In genomic region chr9:126722252-126722921, GRCh38 we compare ENCODE assay signal across 8 cellular contexts.
DNase-seq lines count a peak whose midpoint lies in the region; ATAC-seq and TF ChIP-seq lines count a peak whose summit lies in the region.

No MANE protein-coding gene starts in this region.

- H3K36me3 Mint-ChIP-seq in activated T-helper 1 cell treated with anti-CD3 and anti-CD28 coated beads, Interleukin-12 subunit alpha, Interleukin-12 subunit beta, Interleukin-2, Interleukin-4 antibody, amounts not matched to agents 30 ng/mL and 10 ng/mL and 1 ng/mL, durations not matched to agents 14 hours and 24 hours and 36 hours (ENCODE audit: low read depth), result no peaks in the 10 kb centered on the region

- TF ChIP-seq CTCF in PC-9 (conservative IDR thresholded peaks at IDR 0.05) (no peak), fibroblast of the aortic adventitia (IDR thresholded peaks at IDR 0.05; ENCODE audit: insufficient read depth, low read length) (no peak), osteoblast (IDR thresholded peaks at IDR 0.05; ENCODE audit: extremely low read depth, low read depth, low read length) (no peak)

- under 1% methylated on average over 45 of the region's 45 CpGs for WGBS in thymus

- no peaks in the 10 kb centered on the region for H3K9me2 ChIP-seq in PC-9 (ENCODE audit: insufficient read depth)

- peak; percentile 65 for ATAC-seq in HG03439 (IDR thresholded peaks at IDR 0.05; ENCODE audit: unreplicated experiment)

- peak; percentile 60 for TF ChIP-seq POLR2A in GM19099 (IDR thresholded peaks at IDR 0.05; ENCODE audit: extremely low read depth, insufficient read length, low read depth)

- H3K4me1 Mint-ChIP-seq in activated T-helper 1 cell treated with anti-CD3 and anti-CD28 coated beads, Interleukin-12 subunit alpha, Interleukin-12 subunit beta, Interleukin-2, Interleukin-4 antibody, amounts not matched to agents 30 ng/mL and 10 ng/mL and 1 ng/mL, durations not matched to agents 14 hours and 24 hours and 36 hours (ENCODE audit: low read depth), result peaks cover 35% of the 10 kb centered on the region

- H3K36me3 ChIP-seq in PC-9 (ENCODE audit: low read depth) (no peaks in the 10 kb centered on the region), osteoblast (ENCODE audit: insufficient read depth, low read length) (no peaks in the 10 kb centered on the region), thymus (ENCODE audit: control insufficient read depth, insufficient read depth) (no peaks in the 10 kb centered on the region)

- peak overlapping the region; percentile 67 for H3K4me3 Mint-ChIP-seq in activated T-helper 1 cell treated with anti-CD3 and anti-CD28 coated beads, Interleukin-12 subunit alpha, Interleukin-12 subunit beta, Interleukin-2, Interleukin-4 antibody, amounts not matched to agents 30 ng/mL and 10 ng/mL and 1 ng/mL, durations not matched to agents 14 hours and 24 hours and 36 hours

- POLR2A ChIA-PET in PC-9 (lab: Charles Lee; ENCODE audit: unreplicated experiment), result no interaction called here

- peak; percentile 31 to 32 for DNase-seq in AML-193 (lab: John Stamatoyannopoulos, UW)
- DNase-seq in PC-9, result peak; percentile 80 to 85
- DNase-seq in activated T-helper 1 cell treated with anti-CD3 and anti-CD28 coated beads, Interleukin-12 subunit alpha, Interleukin-12 subunit beta, Interleukin-2, Interleukin-4 antibody, amounts not matched to agents 30 ng/mL and 10 ng/mL and 1 ng/mL, durations not matched to agents 14 hours and 24 hours and 36 hours (ENCODE audit: low spot score), result peak; percentile 80
- no peak for DNase-seq in fibroblast of the aortic adventitia (ENCODE audit: low read depth)
- DNase-seq in osteoblast (ENCODE audit: insufficient read length, low spot score, missing footprints), result peak; percentile 86

- H3K27me3 Mint-ChIP-seq in activated T-helper 1 cell treated with anti-CD3 and anti-CD28 coated beads, Interleukin-12 subunit alpha, Interleukin-12 subunit beta, Interleukin-2, Interleukin-4 antibody, amounts not matched to agents 30 ng/mL and 10 ng/mL and 1 ng/mL, durations not matched to agents 14 hours and 24 hours and 36 hours (ENCODE audit: insufficient read depth), result peaks cover 10% of the 10 kb centered on the region

- H3K27ac ChIP-seq in PC-9 (no peak overlapping the region), osteoblast (ENCODE audit: low read depth, low read length) (no peak overlapping the region), thymus (ENCODE audit: low read depth) (peak overlapping the region; percentile 95)

- H3K79me2 ChIP-seq in PC-9 (ENCODE audit: low read depth) (no peaks in the 10 kb centered on the region), osteoblast (ENCODE audit: insufficient read depth, low read length) (no peaks in the 10 kb centered on the region)

- intact Hi-C loops in PC-9 (cut with micrococcal nuclease; ENCODE audit: unreplicated experiment), result no loop called here
- intact Hi-C loops in activated T-helper 1 cell treated with anti-CD3 and anti-CD28 coated beads, Interleukin-12 subunit alpha, Interleukin-12 subunit beta, Interleukin-2, Interleukin-4 antibody, amounts not matched to agents 30 ng/mL and 10 ng/mL and 1 ng/mL, durations not matched to agents 14 hours and 24 hours and 36 hours (cut with micrococcal nuclease), result loop anchor here (1.0 to 2.0 kb wide), 4 partner anchors 17 to 502 kb away; partner anchors contain the start of gene ZBTB34

- H3K4me2 ChIP-seq in PC-9 (peak overlapping the region; percentile 85), osteoblast (ENCODE audit: insufficient read depth, low read length) (peak overlapping the region; percentile 27)

- H3K4me3 ChIP-seq in PC-9, result peak overlapping the region; percentile 89
- peak overlapping the region; percentile 53 for H3K4me3 ChIP-seq in fibroblast of the aortic adventitia (ENCODE audit: low read depth, low read length)
- H3K4me3 ChIP-seq in osteoblast (ENCODE audit: insufficient read depth, low read length), result peak overlapping the region; percentile 64
- peak overlapping the region; percentile 88 for H3K4me3 ChIP-seq in thymus (ENCODE audit: low read length)

- H4K20me1 ChIP-seq in PC-9 (ENCODE audit: insufficient read depth), result no peaks in the 10 kb centered on the region
- no peaks in the 10 kb centered on the region for H4K20me1 ChIP-seq in osteoblast (ENCODE audit: insufficient read depth, low read length)

- BruUV-seq in PC-9 (replicated peaks; lab: Mats Ljungman, UMichigan), result no TSS peak

- H3K9me3 ChIP-seq in PC-9 (ENCODE audit: insufficient read depth, low read depth), result no peaks in the 10 kb centered on the region
- H3K9me3 ChIP-seq in osteoblast (ENCODE audit: low read depth, low read length), result no peaks in the 10 kb centered on the region
- H3K9me3 ChIP-seq in thymus (ENCODE audit: control insufficient read depth), result no peaks in the 10 kb centered on the region

- peaks cover 12% of the 10 kb centered on the region; the same call in 1 of the 2 replicates for H3F3A ChIP-seq in PC-9 (ENCODE audit: insufficient read depth, low read depth)

- peak overlapping the region; percentile 74 for H3K27ac Mint-ChIP-seq in activated T-helper 1 cell treated with anti-CD3 and anti-CD28 coated beads, Interleukin-12 subunit alpha, Interleukin-12 subunit beta, Interleukin-2, Interleukin-4 antibody, amounts not matched to agents 30 ng/mL and 10 ng/mL and 1 ng/mL, durations not matched to agents 14 hours and 24 hours and 36 hours

- CTCF ChIA-PET in PC-9 (lab: Charles Lee), result no interaction called here

- H3K27me3 ChIP-seq in PC-9 (ENCODE audit: insufficient read depth, low read depth), result no peaks in the 10 kb centered on the region
- peaks cover 32% of the 10 kb centered on the region for H3K27me3 ChIP-seq in osteoblast (ENCODE audit: insufficient read depth, low read length)
- no peaks in the 10 kb centered on the region for H3K27me3 ChIP-seq in thymus (ENCODE audit: control insufficient read depth, insufficient read depth)

- H2AFZ ChIP-seq in PC-9 (peak overlapping the region; percentile 90), osteoblast (ENCODE audit: low read length) (no peak overlapping the region)

- H3K9me3 Mint-ChIP-seq in activated T-helper 1 cell treated with anti-CD3 and anti-CD28 coated beads, Interleukin-12 subunit alpha, Interleukin-12 subunit beta, Interleukin-2, Interleukin-4 antibody, amounts not matched to agents 30 ng/mL and 10 ng/mL and 1 ng/mL, durations not matched to agents 14 hours and 24 hours and 36 hours, result no peaks in the 10 kb centered on the region

- H3K4me1 ChIP-seq in PC-9 (replicated peaks; ENCODE audit: insufficient read depth), result peaks cover 10% of the 10 kb centered on the region
- H3K4me1 ChIP-seq in osteoblast (ENCODE audit: insufficient read depth, low read length), result peaks cover 4% of the 10 kb centered on the region
- peaks cover 34% of the 10 kb centered on the region for H3K4me1 ChIP-seq in thymus (ENCODE audit: control insufficient read depth, insufficient read depth, low read length)
